21 cellular contexts compared by ENCODE assay signal in genomic region chr1:180945551-180945950, GRCh38. TPM values are rescaled to one million over a fixed set of nuclear protein-coding genes. Genes with fewer than 3 reads are reported as not detected.
A peak's percentile ranks its signal among the peaks of the same experiment; 100 is the strongest.
DNase-seq lines count a peak whose midpoint lies in the region; ATAC-seq, FAIRE-seq and TF ChIP-seq lines count a peak whose summit lies in the region.
"Had no signal": no experiment of that assay in that cellular context is flagged by ENCODE, and none has a peak within 500 bp of the region (broad histone marks: within the 10 kb centered on the region; RNA-seq: fewer than 3 reads in every experiment).

No MANE protein-coding gene starts in this region.

- H3F3A ChIP-seq in Loucy (ENCODE audit: low read depth), result no peaks in the 10 kb centered on the region

- H3K4me2 ChIP-seq in Loucy (ENCODE audit: low read depth, low read length, poor library complexity, severe bottlenecking), result peak overlapping the region; percentile 18
- H3K4me2 ChIP-seq: PC-9 had no signal

- no peaks in the 10 kb centered on the region for H3K79me2 ChIP-seq in Loucy (ENCODE audit: insufficient read depth, low read length)

- H3K4me3 ChIP-seq in Loucy (ENCODE audit: low read length, poor library complexity, severe bottlenecking), result no peak overlapping the region
- no peak overlapping the region for H3K4me3 ChIP-seq in spleen
- no peak overlapping the region for H3K4me3 ChIP-seq in kidney (ENCODE audit: low read length in 2 of 2)
- H3K4me3 ChIP-seq: MG63, PC-9, SJSA1 had no signal

- intact Hi-C loops in spleen (cut with DNase I; ENCODE audit: low total_unique reads), result no loop called here
- intact Hi-C loops in kidney (cut with DNase I), result no loop called here

- ATAC-seq in GM21447 (IDR thresholded peaks at IDR 0.05; ENCODE audit: unreplicated experiment), result no peak

- H3K27ac ChIP-seq in spleen (no peak overlapping the region), kidney (ENCODE audit: low read depth in 2 of 2, low read length in 2 of 2) (no peak overlapping the region)
- H3K27ac ChIP-seq: HL-60, PC-9, SJSA1 had no signal

- H3K9me2 ChIP-seq in Loucy (replicated peaks; ENCODE audit: low read depth, low read length), result no peaks in the 10 kb centered on the region

- H3K27me3 ChIP-seq in Loucy (ENCODE audit: insufficient read depth, low read length, poor library complexity, severe bottlenecking) (no peaks in the 10 kb centered on the region), spleen (replicated peaks in 1 of 7) (no peaks in the 10 kb centered on the region)
- H3K27me3 ChIP-seq: MG63, SJSA1 had no signal

- no peak for FAIRE-seq in GM12892 (lab: Jason Lieb, UNC)
- FAIRE-seq in kidney (lab: Jason Lieb, UNC), result no peak

- WGBS in spleen, 5 donors, result 73 to 87% (median 82%) methylated on average over 5 to 8 of the region's 8 CpGs

- H3K9me3 ChIP-seq in Loucy (ENCODE audit: insufficient read depth, low read depth, low read length) (no peaks in the 10 kb centered on the region), spleen (peaks cover 0 to 32% (median 18%) of the 10 kb centered on the region in 8 donors), kidney (ENCODE audit: control insufficient read depth in 1 of 2, low read length in 2 of 2) (no peaks in the 10 kb centered on the region)
- H3K9me3 ChIP-seq: Caco-2, MG63, SJSA1 had no signal

- H3K36me3 ChIP-seq in Loucy (ENCODE audit: insufficient read depth, low read length) (peaks cover 9% of the 10 kb centered on the region; the same call in 1 of the 2 replicates), spleen (peaks cover 0 to 72% (median 4%) of the 10 kb centered on the region in 6 donors), kidney (ENCODE audit: control insufficient read depth in 1 of 2, insufficient read depth in 2 of 2, low read length in 2 of 2) (peaks cover 2 to 3% of the 10 kb centered on the region in 2 donors)

- DNase-seq in NCI-H2107 treated with DMSO at 0.1 percent for 48 hours (lab: John Stamatoyannopoulos, UW; ENCODE audit: unreplicated experiment), result peak; percentile 45
- DNase-seq in NCI-H2107 (lab: John Stamatoyannopoulos, UW), result no peak
- peak; percentile 95 for DNase-seq in NCI-H69 (lab: John Stamatoyannopoulos, UW)
- peak; percentile 54 for DNase-seq in spleen
- DNase-seq in GM12892 (ENCODE audit: insufficient read length), result no peak
- DNase-seq in kidney, result no peak
- DNase-seq: 8988T, Caco-2, Karpas-422, MG63, NCI-H1048, NCI-H187 treated with DMSO at 0.1 percent for 48 hours, NCI-H2171, NCI-H774, PC-9, SW 1271, T-helper 2 cell had no signal

- peak overlapping the region; percentile 56 for H3K9ac ChIP-seq in Loucy (ENCODE audit: low read depth, low read length, poor library complexity, severe bottlenecking)
- no peak overlapping the region for H3K9ac ChIP-seq in kidney (ENCODE audit: low read length in 2 of 2)

- TF ChIP-seq POLR2A in spleen (IDR thresholded peaks at IDR 0.05) (no peak), GM12892 (IDR thresholded peaks at IDR 0.05; ENCODE audit: low read depth, low read length) (no peak)

- no peaks in the 10 kb centered on the region for H4K20me1 ChIP-seq in Loucy (ENCODE audit: insufficient read depth, low read length, poor library complexity, severe bottlenecking)

- no peak for TF ChIP-seq CTCF in Loucy (conservative IDR thresholded peaks at IDR 0.05; ENCODE audit: low read length)
- TF ChIP-seq CTCF in spleen (IDR thresholded peaks at IDR 0.05 in 8 of 11, conservative IDR thresholded peaks at IDR 0.05 in 3 of 11), result no peak
- TF ChIP-seq CTCF in kidney (IDR thresholded peaks at IDR 0.05; ENCODE audit: borderline replicate concordance, extremely low read depth, insufficient read depth), result no peak

- H3K4me1 ChIP-seq in Loucy (ENCODE audit: insufficient read depth, low read length, poor library complexity, severe bottlenecking), result peaks cover 34% of the 10 kb centered on the region
- no peaks in the 10 kb centered on the region for H3K4me1 ChIP-seq in spleen
- no peaks in the 10 kb centered on the region for H3K4me1 ChIP-seq in kidney (ENCODE audit: control insufficient read depth in 1 of 2, insufficient read depth in 1 of 2, low read depth in 1 of 2, low read length in 2 of 2)
- H3K4me1 ChIP-seq: Caco-2, SJSA1 had no signal

- H2AFZ ChIP-seq in Loucy (ENCODE audit: low read length), result no peak overlapping the region
- H2AFZ ChIP-seq: PC-9 had no signal

RNA-seq across cellular contexts. Expression of gene KIAA1614, which starts 32.9 kb away (rescaled TPM):
- total RNA-seq in spleen, result 1 to 10 TPM; 2.4 to 7.4 (median 4.8) TPM
- polyA plus RNA-seq in spleen, result 1 to 10 TPM in 1 of 3 donors, under 1 TPM in 2; 0.50 to 2.4 (median 0.85) TPM
- 0.40 TPM for polyA plus RNA-seq in GM12892 (2012; ENCODE audit: missing spikeins)
- 12.3 TPM for total RNA-seq in kidney
- polyA plus RNA-seq in kidney (ENCODE audit: insufficient read depth, low read depth, low replicate concordance), result 5.4 TPM

Comparison
In these comparisons a context has a peak if more than half of its experiments do, and no peak if none do; other contexts are left out.
1. DNase-seq: peak in NCI-H2107 treated with DMSO at 0.1 percent for 48 hours (single experiment), NCI-H69 (single experiment) and spleen (single experiment); none in NCI-H2107 (single experiment), GM12892 (single experiment) and kidney (single experiment).